Comparison of ENCODE assay signal across 24 cellular contexts in genomic region chr14:81313200-81313599, GRCh38.
DNase-seq lines count a peak whose midpoint lies in the region; FAIRE-seq and TF ChIP-seq lines count a peak whose summit lies in the region.
"Had no signal": no experiment of that assay in that cellular context is flagged by ENCODE, and none has a peak within 500 bp of the region (broad histone marks: within the 10 kb centered on the region; RNA-seq: fewer than 3 reads in every experiment).

No MANE protein-coding gene starts in this region.

- no peaks in the 10 kb centered on the region for H3K36me3 ChIP-seq in stomach

- no peak overlapping the region for H3K4me3 ChIP-seq in stomach
- H3K4me3 ChIP-seq: testis had no signal

- TF ChIP-seq EP300 in stomach (IDR thresholded peaks at IDR 0.05), result no peak

- peaks cover 11% of the 10 kb centered on the region for H3K9me3 Mint-ChIP-seq in glutamatergic neuron (ENCODE audit: unreplicated experiment)
- peaks cover 3% of the 10 kb centered on the region for H3K9me3 Mint-ChIP-seq in progenitor cell of endocrine pancreas (ENCODE audit: low read depth)
- H3K9me3 Mint-ChIP-seq: activated CD4-positive, alpha-beta T cell treated with anti-CD3 and anti-CD28 coated beads, Interleukin-2, amount 10 ng/mL, durations not matched to agents 24 days and 14 days; activated naive CD4-positive, alpha-beta T cell treated with anti-CD3 and anti-CD28 coated beads for 36 hours; activated T-cell treated with anti-CD3 and anti-CD28 coated beads, Interleukin-2, amount 50 U/mL, for 72 hours; dendritic cell treated with granulocyte-macrophage colony-stimulating factor and Interleukin-4, amounts not matched to agents 40 ng/mL and 50 ng/mL, for 4 days; memory B cell; stimulated activated effector memory CD8-positive, alpha-beta T cell treated with anti-CD3 and anti-CD28 coated beads, Interleukin-12 subunit alpha, Interleukin-12 subunit beta, amount 100 ng/mL, for 72 hours; T-helper 1 cell treated with Interleukin-12 subunit alpha and Interleukin-12 subunit beta and Interleukin-4 antibody, amounts not matched to agents 30 μg/mL and 1 μg/mL, for 36 hours had no signal

- H3K27ac Mint-ChIP-seq in glutamatergic neuron (ENCODE audit: unreplicated experiment) (peak overlapping the region; percentile 91), progenitor cell of endocrine pancreas (peak overlapping the region; percentile 90)
- H3K27ac Mint-ChIP-seq: activated CD4-positive, alpha-beta T cell treated with anti-CD3 and anti-CD28 coated beads, Interleukin-2, amount 10 ng/mL, durations not matched to agents 24 days and 14 days; activated CD8-positive, alpha-beta memory T cell treated with anti-CD3 and anti-CD28 coated beads, Interleukin-2, amount 10 ng/mL, durations not matched to agents 7 days and 5 days; activated naive CD4-positive, alpha-beta T cell treated with anti-CD3 and anti-CD28 coated beads for 36 hours; activated T-cell treated with anti-CD3 and anti-CD28 coated beads, Interleukin-2, amount 50 U/mL, for 72 hours; dendritic cell treated with granulocyte-macrophage colony-stimulating factor and Interleukin-4, amounts not matched to agents 40 ng/mL and 50 ng/mL, for 4 days; memory B cell; stimulated activated effector memory CD8-positive, alpha-beta T cell treated with anti-CD3 and anti-CD28 coated beads, Interleukin-12 subunit alpha, Interleukin-12 subunit beta, amount 100 ng/mL, for 72 hours; T-helper 1 cell treated with Interleukin-12 subunit alpha and Interleukin-12 subunit beta and Interleukin-4 antibody, amounts not matched to agents 30 μg/mL and 1 μg/mL, for 36 hours had no signal

- no peaks in the 10 kb centered on the region for H3K27me3 ChIP-seq in stomach
- H3K27me3 ChIP-seq: testis had no signal

- intact Hi-C loops in stomach (cut with DNase I; ENCODE audit: low total_unique reads), result no loop called here

- H3K9me3 ChIP-seq in stomach, result no peaks in the 10 kb centered on the region
- H3K9me3 ChIP-seq: testis had no signal

- H3K36me3 Mint-ChIP-seq in glutamatergic neuron (ENCODE audit: unreplicated experiment), result no peaks in the 10 kb centered on the region
- peaks cover 7% of the 10 kb centered on the region for H3K36me3 Mint-ChIP-seq in progenitor cell of endocrine pancreas (ENCODE audit: insufficient read depth)
- H3K36me3 Mint-ChIP-seq: activated CD8-positive, alpha-beta memory T cell treated with anti-CD3 and anti-CD28 coated beads, Interleukin-2, amount 10 ng/mL, durations not matched to agents 7 days and 5 days; CD14-positive monocyte; memory B cell; stimulated activated effector memory CD8-positive, alpha-beta T cell treated with anti-CD3 and anti-CD28 coated beads, Interleukin-12 subunit alpha, Interleukin-12 subunit beta, amount 100 ng/mL, for 72 hours had no signal

- DNase-seq in NCI-H524 treated with DMSO at 0.1 percent for 48 hours (lab: John Stamatoyannopoulos, UW) (peak; percentile 50), astrocyte of the hippocampus (ENCODE audit: low read depth, low spot score) (peak; percentile 7), glutamatergic neuron (no peak), progenitor cell of endocrine pancreas (ENCODE audit: low spot score, unreplicated experiment) (no peak), GM12892 (ENCODE audit: insufficient read length) (no peak), stomach (no peak)
- DNase-seq in activated naive CD4-positive, alpha-beta T cell treated with Interleukin-2 at 50 U/mL for 16 hours, result no peak
- DNase-seq: activated CD4-positive, alpha-beta T cell treated with anti-CD3 and anti-CD28 coated beads, Interleukin-2, amount 10 ng/mL, durations not matched to agents 24 days and 14 days; activated CD8-positive, alpha-beta memory T cell treated with anti-CD3 and anti-CD28 coated beads, Interleukin-2, amount 10 ng/mL, durations not matched to agents 7 days and 5 days; activated naive CD4-positive, alpha-beta T cell treated with anti-CD3 and anti-CD28 coated beads for 36 hours; activated T-cell treated with anti-CD3 and anti-CD28 coated beads, Interleukin-2, amount 50 U/mL, for 72 hours; IMR-90; NCI-H1105; NCI-H2029 treated with DMSO at 0.1 percent for 48 hours; NCI-H510A treated with DMSO at 0.1 percent for 48 hours; retina; small intestine; testis had no signal

- peaks cover 68% of the 10 kb centered on the region for H3K4me1 Mint-ChIP-seq in glutamatergic neuron (ENCODE audit: low read depth, unreplicated experiment)
- peaks cover 55% of the 10 kb centered on the region for H3K4me1 Mint-ChIP-seq in progenitor cell of endocrine pancreas (ENCODE audit: low read depth)
- H3K4me1 Mint-ChIP-seq: activated CD4-positive, alpha-beta T cell treated with anti-CD3 and anti-CD28 coated beads, Interleukin-2, amount 10 ng/mL, durations not matched to agents 24 days and 14 days; activated CD8-positive, alpha-beta memory T cell treated with anti-CD3 and anti-CD28 coated beads, Interleukin-2, amount 10 ng/mL, durations not matched to agents 7 days and 5 days; memory B cell; stimulated activated effector memory CD8-positive, alpha-beta T cell treated with anti-CD3 and anti-CD28 coated beads, Interleukin-12 subunit alpha, Interleukin-12 subunit beta, amount 100 ng/mL, for 72 hours had no signal

- 74 to 85% (median 82%) methylated on average over 7 of the region's 7 CpGs for WGBS in stomach, 5 donors

- H3K27ac ChIP-seq in stomach, result no peak overlapping the region
- H3K27ac ChIP-seq: testis had no signal

- H3K4me3 Mint-ChIP-seq in glutamatergic neuron (ENCODE audit: unreplicated experiment) (peak overlapping the region; percentile 67), progenitor cell of endocrine pancreas (ENCODE audit: low read depth) (no peak overlapping the region)
- H3K4me3 Mint-ChIP-seq: activated CD4-positive, alpha-beta T cell treated with anti-CD3 and anti-CD28 coated beads, Interleukin-2, amount 10 ng/mL, durations not matched to agents 24 days and 14 days; activated CD8-positive, alpha-beta memory T cell treated with anti-CD3 and anti-CD28 coated beads, Interleukin-2, amount 10 ng/mL, durations not matched to agents 7 days and 5 days; activated naive CD4-positive, alpha-beta T cell treated with anti-CD3 and anti-CD28 coated beads for 36 hours; activated T-cell treated with anti-CD3 and anti-CD28 coated beads, Interleukin-2, amount 50 U/mL, for 72 hours; CD14-positive monocyte; dendritic cell treated with granulocyte-macrophage colony-stimulating factor and Interleukin-4, amounts not matched to agents 40 ng/mL and 50 ng/mL, for 4 days; memory B cell; stimulated activated effector memory CD8-positive, alpha-beta T cell treated with anti-CD3 and anti-CD28 coated beads, Interleukin-12 subunit alpha, Interleukin-12 subunit beta, amount 100 ng/mL, for 72 hours; T-helper 1 cell treated with Interleukin-12 subunit alpha and Interleukin-12 subunit beta and Interleukin-4 antibody, amounts not matched to agents 30 μg/mL and 1 μg/mL, for 36 hours had no signal

- TF ChIP-seq POLR2A in GM12892 (IDR thresholded peaks at IDR 0.05; ENCODE audit: low read depth, low read length), result no peak
- no peak for TF ChIP-seq POLR2A in stomach (IDR thresholded peaks at IDR 0.05)

- no peak for FAIRE-seq in GM12892 (lab: Jason Lieb, UNC)
- FAIRE-seq: endometrium, small intestine had no signal

- no peak for TF ChIP-seq CTCF in glutamatergic neuron (IDR thresholded peaks at IDR 0.05; ENCODE audit: partially characterized antibody, unreplicated experiment)
- TF ChIP-seq CTCF in progenitor cell of endocrine pancreas (IDR thresholded peaks at IDR 0.05; ENCODE audit: unreplicated experiment), result no peak
- TF ChIP-seq CTCF in stomach (IDR thresholded peaks at IDR 0.05), result no peak

- peaks cover 2% of the 10 kb centered on the region for H3K27me3 Mint-ChIP-seq in glutamatergic neuron (ENCODE audit: unreplicated experiment)
- no peaks in the 10 kb centered on the region for H3K27me3 Mint-ChIP-seq in progenitor cell of endocrine pancreas
- H3K27me3 Mint-ChIP-seq: activated CD4-positive, alpha-beta T cell treated with anti-CD3 and anti-CD28 coated beads, Interleukin-2, amount 10 ng/mL, durations not matched to agents 24 days and 14 days had no signal

- peaks cover 0 to 16% (median 4%) of the 10 kb centered on the region in 4 donors for H3K4me1 ChIP-seq in stomach
- H3K4me1 ChIP-seq: testis had no signal

Comparison
In these comparisons a context has a peak if more than half of its experiments do, and no peak if none do; other contexts are left out.
1. DNase-seq: peak in NCI-H524 treated with DMSO at 0.1 percent for 48 hours (single experiment) and astrocyte of the hippocampus (single experiment); none in glutamatergic neuron (single experiment), progenitor cell of endocrine pancreas (single experiment), activated naive CD4-positive, alpha-beta T cell treated with Interleukin-2 at 50 U/mL for 16 hours (single experiment), GM12892 (single experiment) and stomach (single experiment).